2 cellular contexts compared by ENCODE assay signal in genomic region chr15:66253296-66253642, GRCh38.
TF ChIP-seq lines count a peak whose summit lies in the region.

No MANE protein-coding gene starts in this region.

TF ChIP-seq in K562, 482 proteins besides CTCF, POLR2A, EP300 and RAD21:
- TF ChIP-seq ZC3H4 (CRISPR knock-in tag; IDR thresholded peaks at IDR 0.05; ENCODE audit: borderline replicate concordance) (no peak), POLR3A (IDR thresholded peaks at IDR 0.05; ENCODE audit: borderline replicate concordance, extremely low read depth, insufficient read depth, insufficient read length) (no peak), PCBP1 (IDR thresholded peaks at IDR 0.05; ENCODE audit: low read depth, low read length, poor library complexity, severe bottlenecking) (peak; percentile 44), DNMT1 (IDR thresholded peaks at IDR 0.05) (no peak)

TF ChIP-seq in HepG2, 621 proteins besides CTCF, POLR2A, EP300 and RAD21:
- TF ChIP-seq KDM2A (CRISPR knock-in tag; IDR thresholded peaks at IDR 0.05; ENCODE audit: borderline replicate concordance, low read depth): peak; percentile 23; the same call in 1 of the 2 replicates
- no peak for TF ChIP-seq FOXJ3 (CRISPR knock-in tag; IDR thresholded peaks at IDR 0.05; ENCODE audit: borderline replicate concordance)
- no peak for TF ChIP-seq CHD4 (IDR thresholded peaks at IDR 0.05; ENCODE audit: borderline replicate concordance, low read length)
- TF ChIP-seq CBX2 (IDR thresholded peaks at IDR 0.05; ENCODE audit: low read depth, low read length): no peak
- 0 out of 2 replicates have a peak, but pooled peaks have one; percentile 19 for TF ChIP-seq CBX2 (CRISPR knock-in tag; IDR thresholded peaks at IDR 0.05; ENCODE audit: low read depth)
- no peak for TF ChIP-seq KLF6 (CRISPR knock-in tag; IDR thresholded peaks at IDR 0.05)
- no peak for TF ChIP-seq ZNF276 (CRISPR knock-in tag; IDR thresholded peaks at IDR 0.05; ENCODE audit: low read depth)
- TF ChIP-seq RARA (CRISPR knock-in tag; IDR thresholded peaks at IDR 0.05): no peak
- TF ChIP-seq HNF4A (CRISPR knock-in tag; IDR thresholded peaks at IDR 0.05): no peak
- TF ChIP-seq EZH2 (conservative IDR thresholded peaks at IDR 0.05; ENCODE audit: low read depth, low read length): peak; percentile 15; the same call in 1 of the 2 replicates
- TF ChIP-seq ZBTB7B (CRISPR knock-in tag; IDR thresholded peaks at IDR 0.05): 0 out of 2 replicates have a peak, but pooled peaks have one; percentile 21
- no peak for TF ChIP-seq ZBTB39 (CRISPR knock-in tag; IDR thresholded peaks at IDR 0.05)
- TF ChIP-seq HINFP (CRISPR knock-in tag; IDR thresholded peaks at IDR 0.05; ENCODE audit: low read depth): 0 out of 2 replicates have a peak, but pooled peaks have one; percentile 53
- no peak for TF ChIP-seq NFE2L2 (IDR thresholded peaks at IDR 0.05; ENCODE audit: low read length)
- peak; percentile 36 for TF ChIP-seq HNRNPK (IDR thresholded peaks at IDR 0.05; ENCODE audit: low read depth, low read length, poor library complexity, severe bottlenecking)
- TF ChIP-seq RBM39 (IDR thresholded peaks at IDR 0.05; ENCODE audit: low read depth, low read length, poor library complexity, severe bottlenecking): no peak
